In the genomic region with DNA sequence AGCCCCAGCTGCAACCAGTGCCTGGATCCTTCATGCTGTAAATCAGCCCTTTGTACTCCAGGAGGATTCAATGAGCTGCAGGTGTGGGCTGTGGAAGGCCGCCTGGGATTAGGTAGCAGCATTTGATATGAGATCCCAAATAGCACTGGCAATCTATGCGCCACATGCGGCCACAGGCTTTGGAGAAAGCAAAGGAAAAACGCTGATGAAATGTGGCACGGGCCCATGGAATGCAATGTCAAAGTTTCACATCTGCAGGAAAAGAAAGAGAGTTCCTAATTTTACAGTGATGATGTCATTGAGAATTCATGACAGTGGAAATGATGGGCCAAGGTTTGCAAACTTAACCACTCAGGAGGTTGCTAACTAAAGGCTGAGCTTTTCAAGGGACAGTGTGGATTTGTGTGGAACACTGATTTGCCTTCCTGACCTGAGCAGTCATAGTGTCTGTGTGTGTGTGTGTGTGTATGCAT, we compare ENCODE assay signal across 10 cellular contexts.
A peak's percentile ranks its signal among the peaks of the same experiment; 100 is the strongest.
DNase-seq lines count a peak whose midpoint lies in the region; ATAC-seq lines count a peak whose summit lies in the region.
"Had no signal": no experiment of that assay in that cellular context is flagged by ENCODE, and none has a peak within 500 bp of the region (broad histone marks: within the 10 kb centered on the region; RNA-seq: fewer than 3 reads in every experiment).

No MANE protein-coding gene starts in this region.

- H3K23ac ChIP-seq in mesendoderm (ENCODE audit: low read length) = no peak overlapping the region

- H3K4me2 ChIP-seq in mesendoderm (ENCODE audit: low read length) = no peak overlapping the region

- H3K4me1 ChIP-seq in mesendoderm (ENCODE audit: control insufficient read depth, low read depth, low read length) = no peaks in the 10 kb centered on the region

- no peak overlapping the region for H2AK5ac ChIP-seq in mesendoderm (ENCODE audit: low read length)

- H2BK120ac ChIP-seq in mesendoderm (ENCODE audit: low read depth, low read length) = no peak overlapping the region

- H4K8ac ChIP-seq in mesendoderm (ENCODE audit: low read depth, low read length) = no peak overlapping the region

- no peak overlapping the region for H3K18ac ChIP-seq in mesendoderm (ENCODE audit: low read length)

- H2BK5ac ChIP-seq in mesendoderm (ENCODE audit: low read length) = no peak overlapping the region

- no peak overlapping the region for H3K56ac ChIP-seq in mesendoderm (ENCODE audit: low read length)

- H3K79me1 ChIP-seq in mesendoderm (ENCODE audit: low read length) = no peaks in the 10 kb centered on the region

- no peak for ATAC-seq in HG02938 (IDR thresholded peaks at IDR 0.05; ENCODE audit: unreplicated experiment)
- ATAC-seq in HG03045 (IDR thresholded peaks at IDR 0.05; ENCODE audit: unreplicated experiment) = no peak

- WGBS in mesendoderm (ENCODE audit: extremely low coverage, insufficient coverage, low lambda C conversion rate) = no CpG with 5 or more reads among the region's 5 CpGs

- no peak overlapping the region for H3K4ac ChIP-seq in mesendoderm (ENCODE audit: low read depth, low read length)

- no peak overlapping the region for H2BK15ac ChIP-seq in mesendoderm (replicated peaks; ENCODE audit: low read depth)

- no peaks in the 10 kb centered on the region for H3K79me2 ChIP-seq in mesendoderm (ENCODE audit: control insufficient read depth, insufficient read depth, low read length)

- no peaks in the 10 kb centered on the region for H3K36me3 ChIP-seq in mesendoderm (ENCODE audit: control insufficient read depth, insufficient read depth, low read length)
- H3K36me3 ChIP-seq: esophagus muscularis mucosa had no signal

- H3K4me3 ChIP-seq in mesendoderm (ENCODE audit: low read length) = no peak overlapping the region
- H3K4me3 ChIP-seq: esophagus muscularis mucosa had no signal

- peak; percentile 76 for DNase-seq in AG08395 (ENCODE audit: low spot score)
- DNase-seq in NCI-H1417 (lab: John Stamatoyannopoulos, UW) = peak in 2 of 3 experiments; percentile 57 to 85
- peak; percentile 78 for DNase-seq in dermis blood vessel endothelial cell
- peak; percentile 9 for DNase-seq in mesendoderm
- DNase-seq in stimulated activated CD4-positive, alpha-beta T cell treated with anti-CD3 and anti-CD28 coated beads, Interleukin-12 subunit alpha, Interleukin-12 subunit beta, amount 100 ng/mL, for 4 hours = no peak
- DNase-seq in AML-193 (lab: John Stamatoyannopoulos, UW) = no peak
- DNase-seq: NCI-H1105 had no signal

- no peak overlapping the region for H3K27ac ChIP-seq in mesendoderm (ENCODE audit: low read depth, low read length)

- H3K9ac ChIP-seq in mesendoderm (ENCODE audit: low read length) = no peak overlapping the region

- H4K5ac ChIP-seq in mesendoderm (ENCODE audit: low read length) = no peak overlapping the region

- H3K27me3 ChIP-seq in mesendoderm (ENCODE audit: insufficient read depth, low read length, poor library complexity) = no peaks in the 10 kb centered on the region
- H3K27me3 ChIP-seq: esophagus muscularis mucosa had no signal

Comparison
In these comparisons a context has a peak if more than half of its experiments do, and no peak if none do; other contexts are left out.
1. DNase-seq: peak in AG08395 (single experiment), NCI-H1417 (2 of 3), dermis blood vessel endothelial cell (single experiment) and mesendoderm (single experiment); none in stimulated activated CD4-positive, alpha-beta T cell treated with anti-CD3 and anti-CD28 coated beads, Interleukin-12 subunit alpha, Interleukin-12 subunit beta, amount 100 ng/mL, for 4 hours (single experiment) and AML-193 (0 of 2).